In genomic region chr20:50040432-50041237, GRCh38 we compare ENCODE assay signal across 1 cellular context.
TF ChIP-seq lines count a peak whose summit lies in the region.

No MANE protein-coding gene starts in this region.

TF ChIP-seq in SK-N-SH treated with all-trans-retinoic acid at 6 μM for 48 hours, 23 proteins besides CTCF, POLR2A, EP300 and RAD21 (continued from another document):
- TF ChIP-seq SNAI2 (CRISPR knock-in tag; IDR thresholded peaks at IDR 0.05) (no peak), GLIS3 (CRISPR knock-in tag; IDR thresholded peaks at IDR 0.05) (no peak), ARNTL (CRISPR knock-in tag; IDR thresholded peaks at IDR 0.05; ENCODE audit: borderline replicate concordance, low read depth) (no peak), ZNF8 (CRISPR knock-in tag; IDR thresholded peaks at IDR 0.05) (no peak), TCF4 (CRISPR knock-in tag; IDR thresholded peaks at IDR 0.05; ENCODE audit: borderline replicate concordance) (no peak)
